Comparison of ENCODE assay signal across 18 cellular contexts in the genomic region with DNA sequence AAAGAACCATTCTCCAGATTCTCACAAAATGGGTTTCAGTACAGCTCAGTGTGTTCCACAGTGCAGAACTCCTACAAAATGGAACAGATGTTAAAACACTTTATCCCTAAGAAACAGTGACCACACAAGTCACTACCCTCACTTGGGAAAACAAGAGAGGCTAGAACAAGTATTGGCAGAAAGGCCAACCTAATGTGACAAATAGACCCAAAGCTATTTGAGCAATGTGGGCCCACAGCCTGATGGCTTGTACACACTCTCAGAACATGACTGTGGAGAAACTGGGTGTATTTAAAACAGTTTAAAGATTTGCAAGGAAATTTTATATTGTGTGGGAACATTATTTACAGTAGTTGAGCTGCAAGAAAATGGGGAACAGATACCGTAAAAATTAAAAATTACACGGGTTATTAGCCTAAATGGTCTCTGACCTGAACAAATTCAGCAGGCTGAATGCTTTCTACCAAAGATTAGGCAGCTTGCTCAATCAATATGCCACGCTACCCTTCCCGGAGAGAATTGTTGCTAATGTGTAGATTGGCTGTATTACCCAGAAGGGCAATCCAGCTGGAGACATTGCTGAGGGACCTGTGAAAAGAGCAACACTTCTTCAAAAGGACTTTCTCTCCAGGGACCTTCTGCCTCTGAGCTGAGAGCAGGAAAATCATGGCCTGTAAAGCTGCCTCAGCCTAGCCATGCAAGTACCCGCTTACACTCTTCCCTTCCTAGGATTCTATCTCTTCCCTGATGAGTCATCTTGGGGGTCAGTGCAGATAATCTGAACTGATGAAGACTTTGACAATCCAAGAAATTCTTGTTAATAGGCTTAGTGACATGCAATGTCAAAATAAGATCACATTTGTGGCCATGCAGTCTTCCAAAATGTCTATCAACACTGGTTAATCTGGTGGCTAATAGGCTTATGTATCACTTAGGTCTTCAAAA.
DNase-seq lines count a peak whose midpoint lies in the region; TF ChIP-seq lines count a peak whose summit lies in the region.
"Had no signal": no experiment of that assay in that cellular context is flagged by ENCODE, and none has a peak within 500 bp of the region (broad histone marks: within the 10 kb centered on the region; RNA-seq: fewer than 3 reads in every experiment).

No MANE protein-coding gene starts in this region.

- no peaks in the 10 kb centered on the region for H3K27me3 ChIP-seq in SJCRH30
- no peaks in the 10 kb centered on the region for H3K27me3 ChIP-seq in stomach

- TF ChIP-seq POLR2A in stomach (IDR thresholded peaks at IDR 0.05): no peak

- H3K27ac Mint-ChIP-seq in progenitor cell of endocrine pancreas (peak overlapping the region; percentile 93), chondrocyte (ENCODE audit: unreplicated experiment) (no peak overlapping the region)

- H3K9me3 ChIP-seq in SJCRH30 (replicated peaks) (no peaks in the 10 kb centered on the region; the same call in 1 of the 2 replicates), stomach (no peaks in the 10 kb centered on the region)

- peak; percentile 12 for DNase-seq in AG08395 (ENCODE audit: low spot score)
- peak; percentile 74 to 82 for DNase-seq in SJCRH30
- DNase-seq in foreskin melanocyte: peak; percentile 46
- DNase-seq in progenitor cell of endocrine pancreas (ENCODE audit: low spot score, unreplicated experiment): no peak
- no peak for DNase-seq in chondrocyte (ENCODE audit: low spot score)
- no peak for DNase-seq in T-helper 2 cell
- no peak for DNase-seq in SHP77 treated with DMSO at 0.1 percent for 48 hours (lab: John Stamatoyannopoulos, UW)
- no peak for DNase-seq in stomach
- DNase-seq: 8988T; CD4-positive, alpha-beta memory T cell; DND-41; GF-D8; H7; NCI-H1105; NCI-H1694 treated with DMSO at 0.1 percent for 48 hours; NCI-H446 treated with DMSO at 0.1 percent for 48 hours; SHP77 had no signal

- H3K4me1 Mint-ChIP-seq in progenitor cell of endocrine pancreas (ENCODE audit: low read depth): peaks cover 17% of the 10 kb centered on the region
- H3K4me1 Mint-ChIP-seq in chondrocyte (ENCODE audit: low read depth): no peaks in the 10 kb centered on the region
- H3K4me1 Mint-ChIP-seq: CD4-positive, alpha-beta memory T cell had no signal

- no peaks in the 10 kb centered on the region for H3K27me3 Mint-ChIP-seq in progenitor cell of endocrine pancreas
- peaks cover 1% of the 10 kb centered on the region for H3K27me3 Mint-ChIP-seq in chondrocyte (ENCODE audit: low read depth)
- H3K27me3 Mint-ChIP-seq: CD4-positive, alpha-beta memory T cell had no signal

- peak overlapping the region; percentile 72 for H3K27ac ChIP-seq in SJCRH30
- no peak overlapping the region for H3K27ac ChIP-seq in stomach
- H3K27ac ChIP-seq: KMS-11 had no signal

- H3K4me1 ChIP-seq in SJCRH30 (peaks cover 21% of the 10 kb centered on the region), stomach (no peaks in the 10 kb centered on the region)

- H3K4me3 Mint-ChIP-seq in progenitor cell of endocrine pancreas (ENCODE audit: low read depth) (no peak overlapping the region), chondrocyte (ENCODE audit: unreplicated experiment) (no peak overlapping the region)
- H3K4me3 Mint-ChIP-seq: CD4-positive, alpha-beta memory T cell had no signal

- H3K9me3 Mint-ChIP-seq in progenitor cell of endocrine pancreas (ENCODE audit: low read depth) (no peaks in the 10 kb centered on the region), chondrocyte (ENCODE audit: low read depth) (peaks cover 2% of the 10 kb centered on the region)

- no peaks in the 10 kb centered on the region for H3K36me3 Mint-ChIP-seq in progenitor cell of endocrine pancreas (ENCODE audit: insufficient read depth)
- H3K36me3 Mint-ChIP-seq in chondrocyte (ENCODE audit: low read depth): no peaks in the 10 kb centered on the region
- H3K36me3 Mint-ChIP-seq: CD4-positive, alpha-beta memory T cell had no signal

- H3K4me3 ChIP-seq in SJCRH30: no peak overlapping the region
- no peak overlapping the region for H3K4me3 ChIP-seq in stomach

- H3K36me3 ChIP-seq in SJCRH30: no peaks in the 10 kb centered on the region
- no peaks in the 10 kb centered on the region for H3K36me3 ChIP-seq in stomach

- 61 to 78% (median 62%) methylated on average over 5 of the region's 5 CpGs for WGBS in stomach, 5 donors

- no peak for TF ChIP-seq EP300 in stomach (IDR thresholded peaks at IDR 0.05)

- intact Hi-C loops in stomach (cut with DNase I; ENCODE audit: low total_unique reads): no loop called here

- no peak for TF ChIP-seq CTCF in progenitor cell of endocrine pancreas (IDR thresholded peaks at IDR 0.05; ENCODE audit: unreplicated experiment)
- TF ChIP-seq CTCF in chondrocyte (IDR thresholded peaks at IDR 0.05): no peak
- TF ChIP-seq CTCF in stomach (IDR thresholded peaks at IDR 0.05): no peak

Comparison
In these comparisons a context has a peak if more than half of its experiments do, and no peak if none do; other contexts are left out.
1. DNase-seq: peak in AG08395 (single experiment), SJCRH30 (2 of 2) and foreskin melanocyte (single experiment); none in progenitor cell of endocrine pancreas (single experiment), chondrocyte (single experiment), T-helper 2 cell (0 of 5), SHP77 treated with DMSO at 0.1 percent for 48 hours (single experiment) and stomach (single experiment).